Comparison of ENCODE assay signal across 25 cellular contexts in genomic region chr3:137420198-137420995, GRCh38.
DNase-seq lines count a peak whose midpoint lies in the region; ATAC-seq, FAIRE-seq and TF ChIP-seq lines count a peak whose summit lies in the region.
"Had no signal": no experiment of that assay in that cellular context is flagged by ENCODE, and none has a peak within 500 bp of the region (broad histone marks: within the 10 kb centered on the region; RNA-seq: fewer than 3 reads in every experiment).

No MANE protein-coding gene starts in this region.

- H3K4me1 ChIP-seq in neuronal stem cell (ENCODE audit: control insufficient read depth in 2 of 2, insufficient read depth in 1 of 2, low read depth in 1 of 2, low read length in 2 of 2) (no peaks in the 10 kb centered on the region), aorta (ENCODE audit: control insufficient read depth in 1 of 2, insufficient read depth in 2 of 2, low read length in 2 of 2) (no peaks in the 10 kb centered on the region)
- H3K4me1 ChIP-seq: BE2C, BLaER1 had no signal

- intact Hi-C loops in aorta (cut with DNase I), result no loop called here

- H3K14ac ChIP-seq in neuronal stem cell (ENCODE audit: low read length), result no peak overlapping the region

- WGBS in neuronal stem cell (ENCODE audit: extremely low coverage in 2 of 2, insufficient read length in 2 of 2, insufficient replicate concordance in 1 of 2), 2 donors, result no CpG with 5 or more reads among the region's 4 CpGs
- WGBS in aorta, 2 donors, result 75 to 86% methylated on average over 4 of the region's 4 CpGs

- no peaks in the 10 kb centered on the region for H3K36me3 ChIP-seq in bronchial epithelial cell (ENCODE audit: control insufficient read depth, insufficient read depth, low read length)
- no peaks in the 10 kb centered on the region for H3K36me3 ChIP-seq in neuronal stem cell (replicated peaks in 1 of 2; ENCODE audit: control insufficient read depth in 2 of 2, insufficient read depth in 2 of 2, low read length in 2 of 2)
- no peaks in the 10 kb centered on the region for H3K36me3 ChIP-seq in aorta (ENCODE audit: control insufficient read depth in 1 of 2, insufficient read depth in 2 of 2, low read length in 1 of 2)
- H3K36me3 ChIP-seq: BE2C, BLaER1 had no signal

- H3K9ac ChIP-seq in neuronal stem cell (ENCODE audit: low read depth, low read length, poor library complexity), result no peak overlapping the region
- H3K9ac ChIP-seq: BLaER1 had no signal

- H3K4ac ChIP-seq in neuronal stem cell (ENCODE audit: low read length), result no peak overlapping the region

- peak; percentile 36 for ATAC-seq in aorta (ENCODE audit: low FRiP score)
- ATAC-seq: GM12878 had no signal

- peak; percentile 55 for FAIRE-seq in bronchial epithelial cell (lab: Jason Lieb, UNC)
- FAIRE-seq: A204.1, GM12878, GM12892, GM18507 had no signal

- H3K23ac ChIP-seq in neuronal stem cell (ENCODE audit: low read depth, low read length, poor library complexity), result peak overlapping the region; percentile 29

- no peak overlapping the region for H4K91ac ChIP-seq in neuronal stem cell (ENCODE audit: low read depth, low read length, poor library complexity)

- H3K79me1 ChIP-seq in neuronal stem cell (ENCODE audit: low read depth, low read length), result no peaks in the 10 kb centered on the region

- H2BK15ac ChIP-seq in neuronal stem cell (ENCODE audit: low read length), result no peak overlapping the region

- H3K18ac ChIP-seq in neuronal stem cell (ENCODE audit: low read length), result no peak overlapping the region

- H2AK5ac ChIP-seq in neuronal stem cell (ENCODE audit: low read depth, low read length), result no peak overlapping the region

- H4K8ac ChIP-seq in neuronal stem cell (ENCODE audit: low read depth, low read length), result no peak overlapping the region

- H3K27me3 ChIP-seq in bronchial epithelial cell (ENCODE audit: control insufficient read depth, insufficient read depth, low read length) (no peaks in the 10 kb centered on the region), neuronal stem cell (ENCODE audit: control insufficient read depth in 3 of 3, insufficient read depth in 3 of 3, low read depth in 1 of 3, low read length in 3 of 3) (no peaks in the 10 kb centered on the region), aorta (ENCODE audit: control insufficient read depth in 1 of 2, insufficient read depth in 2 of 2, low read length in 1 of 2) (no peaks in the 10 kb centered on the region)
- H3K27me3 ChIP-seq: BE2C, BLaER1 had no signal

- no peak overlapping the region for H2BK120ac ChIP-seq in neuronal stem cell (ENCODE audit: low read depth, low read length)

- H3K4me2 ChIP-seq in neuronal stem cell (ENCODE audit: insufficient read depth, low read length, poor library complexity, severe bottlenecking), result no peak overlapping the region
- H3K4me2 ChIP-seq: BLaER1 had no signal

- DNase-seq in bronchial epithelial cell (ENCODE audit: low read depth), result no peak
- no peak for DNase-seq in neuronal stem cell (ENCODE audit: low spot score)
- DNase-seq in aorta, result peak in 1 of 2 donors; percentile 53
- no peak for DNase-seq in T1000 (lab: John Stamatoyannopoulos, UW)
- no peak for DNase-seq in NCI-H2029 (lab: John Stamatoyannopoulos, UW)
- DNase-seq: 8988T; ACHN; BE2C; C1 segment of cervical spinal cord; CD4-positive, alpha-beta memory T cell; CD4-positive, CD25-positive, alpha-beta regulatory T cell; CD8-positive, alpha-beta memory T cell; COR-L47; DMS 273 treated with DMSO at 0.1 percent for 48 hours; DMS153; DMS53; DMS79; DND-41; EL; GDM1 had no signal

- H3K9me3 ChIP-seq in neuronal stem cell (replicated peaks in 1 of 2; ENCODE audit: control insufficient read depth in 2 of 2, insufficient read depth in 1 of 2, low read depth in 1 of 2, low read length in 2 of 2) (peaks cover 0 to 3% of the 10 kb centered on the region in 2 donors), aorta (ENCODE audit: control insufficient read depth, low read length) (peaks cover 3% of the 10 kb centered on the region)
- H3K9me3 ChIP-seq: BE2C had no signal

- H2AFZ ChIP-seq in neuronal stem cell (ENCODE audit: low read length), result no peak overlapping the region

- no peak overlapping the region for H3K4me3 ChIP-seq in bronchial epithelial cell (ENCODE audit: low read depth, low read length)
- H3K4me3 ChIP-seq in neuronal stem cell (ENCODE audit: low read length in 2 of 2), result no peak overlapping the region
- H3K4me3 ChIP-seq in aorta (ENCODE audit: low read length in 2 of 2), result no peak overlapping the region
- H3K4me3 ChIP-seq: BLaER1, GM12878 had no signal

- no peak for TF ChIP-seq CTCF in bronchial epithelial cell (IDR thresholded peaks at IDR 0.05; ENCODE audit: insufficient read depth, low read length, severe bottlenecking)

- H3K27ac ChIP-seq in neuronal stem cell (replicated peaks; ENCODE audit: low read length), result no peak overlapping the region
- H3K27ac ChIP-seq in aorta (ENCODE audit: low read depth in 1 of 2, low read length in 2 of 2), result no peak overlapping the region
- H3K27ac ChIP-seq: BLaER1 had no signal

- no peak overlapping the region for H2BK12ac ChIP-seq in neuronal stem cell (ENCODE audit: low read length)

- no peak overlapping the region for H2BK5ac ChIP-seq in neuronal stem cell (ENCODE audit: low read length)
